ENCODE assay signal across 8 cellular contexts in the genomic region with DNA sequence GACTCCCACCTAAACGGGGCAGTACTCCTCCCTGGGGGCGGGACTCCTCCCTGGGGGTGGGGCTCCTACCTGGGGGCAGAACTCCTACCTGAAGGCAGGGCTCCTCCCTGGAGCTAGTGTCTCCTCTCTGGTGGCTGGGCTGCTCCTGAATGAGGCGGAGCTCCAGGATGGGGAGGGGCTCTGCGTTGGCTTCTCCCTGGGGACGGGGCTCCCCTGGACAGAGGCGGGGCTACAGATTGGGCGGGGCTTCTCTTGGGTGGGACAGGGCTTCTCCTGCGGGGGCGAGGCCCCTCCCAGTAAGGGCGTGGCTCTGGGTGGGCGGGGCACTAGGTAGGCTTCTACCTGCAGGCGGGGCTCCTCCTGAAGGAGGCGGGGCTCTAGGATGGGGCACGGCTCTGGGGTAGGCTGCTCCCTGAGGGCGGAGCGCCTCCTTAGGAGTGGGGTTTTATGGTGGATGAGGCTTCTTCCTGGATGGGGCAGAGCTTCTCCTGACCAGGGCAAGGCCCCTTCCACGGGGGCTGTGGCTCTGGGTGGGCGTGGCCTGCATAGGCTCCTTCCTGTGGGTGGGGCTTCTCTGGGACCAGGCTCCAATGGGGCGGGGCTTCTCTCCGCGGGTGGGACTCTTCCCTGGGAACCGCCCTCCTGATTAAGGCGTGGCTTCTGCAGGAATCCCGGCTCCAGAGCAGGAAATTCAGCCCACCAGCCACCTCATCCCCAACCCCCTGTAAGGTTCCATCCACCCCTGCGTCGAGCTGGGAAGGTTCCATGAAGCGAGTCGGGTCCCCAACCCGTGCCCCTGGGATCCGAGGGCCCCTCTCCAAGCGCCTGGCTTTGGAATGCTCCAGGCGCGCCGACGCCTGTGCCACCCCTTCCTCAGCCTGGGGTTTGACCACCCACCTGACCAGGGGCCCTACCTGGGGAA. TPM values are rescaled to one million over a fixed set of nuclear protein-coding genes. Genes with fewer than 3 reads are reported as not detected.
DNase-seq lines count a peak whose midpoint lies in the region; ATAC-seq, FAIRE-seq and TF ChIP-seq lines count a peak whose summit lies in the region.
"Had no signal": no experiment of that assay in that cellular context is flagged by ENCODE, and none has a peak within 500 bp of the region (broad histone marks: within the 10 kb centered on the region; RNA-seq: fewer than 3 reads in every experiment).

No MANE protein-coding gene starts in this region.

- peaks cover 11% of the 10 kb centered on the region for H3K27me3 Mint-ChIP-seq in activated naive CD8-positive, alpha-beta T cell

- BruUV-seq in HCT116 (replicated peaks; lab: Mats Ljungman, UMichigan), result no TSS peak

- no peaks in the 10 kb centered on the region for H3K9me2 ChIP-seq in HCT116 (ENCODE audit: insufficient read depth)

- H3K9me3 Mint-ChIP-seq in activated naive CD8-positive, alpha-beta T cell (ENCODE audit: low read depth), result no peaks in the 10 kb centered on the region

- peak; percentile 61 for DNase-seq in HCT116 (ENCODE audit: low read depth, low spot score)
- DNase-seq in SK-N-MC (ENCODE audit: low read depth, low spot score), result peak; percentile 5
- peak; percentile 96 for DNase-seq in kidney
- DNase-seq in stimulated activated CD4-positive, alpha-beta T cell treated with anti-CD3 and anti-CD28 coated beads, Interleukin-4, amount 100 ng/mL, for 24 hours, result peak; percentile 65

- intact Hi-C loops in HCT116 (cut with micrococcal nuclease), result no loop called here
- intact Hi-C loops in kidney (cut with DNase I), result no loop called here

- no peaks in the 10 kb centered on the region for H3K27me3 ChIP-seq in HCT116 (ENCODE audit: insufficient read depth, low read length)

- peak overlapping the region; percentile 54 for H3K4me3 Mint-ChIP-seq in activated naive CD8-positive, alpha-beta T cell

- FAIRE-seq in kidney (lab: Jason Lieb, UNC), result no peak

- no peak overlapping the region for H3K27ac Mint-ChIP-seq in activated naive CD8-positive, alpha-beta T cell

- H3K36me3 ChIP-seq in HCT116 (ENCODE audit: control insufficient read depth in 1 of 2, insufficient read depth in 2 of 2, low read length in 2 of 2), result no peaks in the 10 kb centered on the region
- H3K36me3 ChIP-seq in SK-N-MC (ENCODE audit: insufficient read depth, low read length), result no peaks in the 10 kb centered on the region
- no peaks in the 10 kb centered on the region for H3K36me3 ChIP-seq in kidney (ENCODE audit: control insufficient read depth in 1 of 2, insufficient read depth in 2 of 2, low read length in 2 of 2)

- RAD21 ChIA-PET in HCT116 (lab: Charles Lee; ENCODE audit: low non-redundant PET in 1 of 2, low total read pairs in 2 of 2, uncharacterized antibody in 2 of 2, unreplicated experiment in 2 of 2), result no interaction called here

- H3K4me1 ChIP-seq in HCT116 (ENCODE audit: control insufficient read depth in 1 of 2, insufficient read depth in 2 of 2, low read length in 2 of 2), result peaks cover 0 to 12% of the 10 kb centered on the region in 2 experiments; a peak in 2 of 4 replicates
- H3K4me1 ChIP-seq in kidney (ENCODE audit: control insufficient read depth in 1 of 2, insufficient read depth in 1 of 2, low read depth in 1 of 2, low read length in 2 of 2), result peaks cover 0 to 5% of the 10 kb centered on the region in 2 donors

- H3K4me2 ChIP-seq in HCT116 (ENCODE audit: low read length), result peak overlapping the region; percentile 51

- peaks cover 9% of the 10 kb centered on the region for H3K4me1 Mint-ChIP-seq in activated naive CD8-positive, alpha-beta T cell (ENCODE audit: low read depth)

- H3K27ac ChIP-seq in HCT116 (ENCODE audit: low read depth, low read length) (no peak overlapping the region; the same call in 1 of the 2 replicates), SK-N-MC (no peak overlapping the region), kidney (ENCODE audit: low read depth in 2 of 2, low read length in 2 of 2) (no peak overlapping the region)

- CTCF ChIA-PET in HCT116 (lab: Charles Lee), result interaction anchor here (1.5 kb wide), 1 partner anchor 60 kb away, joined by 3 read pairs; no protein-coding TSS in a partner anchor

- POLR2A ChIA-PET in HCT116 (lab: Charles Lee), result interaction anchor here (1.3 kb wide), 1 partner anchor 23 kb away, joined by 3 read pairs; the partner anchor contains the start of gene ARF1

- no peak for TF ChIP-seq RAD21 in HCT116 (IDR thresholded peaks at IDR 0.05; ENCODE audit: low read depth)

- TF ChIP-seq CTCF in HCT116 (IDR thresholded peaks at IDR 0.05 in 2 of 3, conservative IDR thresholded peaks at IDR 0.05 in 1 of 3; ENCODE audit: borderline replicate concordance in 1 of 3, insufficient read depth in 1 of 3, low read depth in 2 of 3, low read length in 2 of 3), result no peak
- no peak for TF ChIP-seq CTCF in kidney (IDR thresholded peaks at IDR 0.05; ENCODE audit: borderline replicate concordance, extremely low read depth, insufficient read depth)

- TF ChIP-seq POLR2A in HCT116 (IDR thresholded peaks at IDR 0.05; ENCODE audit: borderline replicate concordance, extremely low read depth, insufficient read depth, insufficient read length), result no peak

- peak; percentile 84 for ATAC-seq in HCT116
- no peak for ATAC-seq in GM21717 (IDR thresholded peaks at IDR 0.05; ENCODE audit: unreplicated experiment)
- ATAC-seq in HG03432 (IDR thresholded peaks at IDR 0.05; ENCODE audit: unreplicated experiment), result no peak

- H3K4me3 ChIP-seq in HCT116 (replicated peaks in 1 of 2; ENCODE audit: low read depth in 1 of 2, low read length in 2 of 2), result no peak overlapping the region; a peak in 1 of 4 replicates
- H3K4me3 ChIP-seq in SK-N-MC, result peak overlapping the region; percentile 71
- no peak overlapping the region for H3K4me3 ChIP-seq in kidney (ENCODE audit: low read length in 2 of 2)

- H3K79me2 ChIP-seq in HCT116 (ENCODE audit: insufficient read depth, low read length), result no peaks in the 10 kb centered on the region

- no peak overlapping the region for H2AFZ ChIP-seq in HCT116 (ENCODE audit: low read depth, low read length, poor library complexity, severe bottlenecking)

- H3K36me3 Mint-ChIP-seq in activated naive CD8-positive, alpha-beta T cell, result no peaks in the 10 kb centered on the region

- no peak overlapping the region for H3K9ac ChIP-seq in HCT116 (ENCODE audit: low read length)
- H3K9ac ChIP-seq in SK-N-MC (ENCODE audit: insufficient read length), result no peak overlapping the region
- no peak overlapping the region for H3K9ac ChIP-seq in kidney (ENCODE audit: low read length in 2 of 2)

- H4K20me1 ChIP-seq in HCT116 (ENCODE audit: insufficient read depth), result no peaks in the 10 kb centered on the region

- H3K9me3 ChIP-seq in HCT116 (ENCODE audit: control insufficient read depth in 1 of 2, insufficient read depth in 1 of 2, low read depth in 1 of 2, low read length in 2 of 2) (no peaks in the 10 kb centered on the region), SK-N-MC (ENCODE audit: low read depth, low read length) (no peaks in the 10 kb centered on the region), kidney (ENCODE audit: control insufficient read depth in 1 of 2, low read length in 2 of 2) (no peaks in the 10 kb centered on the region)

TF ChIP-seq in HCT116, 20 proteins besides CTCF, POLR2A, EP300 and RAD21:
- TF ChIP-seq SP1 (IDR thresholded peaks at IDR 0.05; ENCODE audit: low read depth) (no peak), EGR1 (IDR thresholded peaks at IDR 0.05; ENCODE audit: low read depth) (peak; percentile 94)

RNA-seq across cellular contexts. Expression of gene ARF1, which starts 22.7 kb away (rescaled TPM):
- 394 TPM for total RNA-seq in HCT116 (2021; ENCODE audit: unreplicated experiment)
- polyA plus RNA-seq in HCT116 (2012), result 538 and 832 TPM in 2 replicates
- total RNA-seq in kidney, result 383 TPM
- polyA plus RNA-seq in kidney (ENCODE audit: insufficient read depth, low read depth, low replicate concordance), result 398 TPM

RNA-seq across cellular contexts. Expression of gene C1orf35, which starts 43.3 kb away (rescaled TPM):
- total RNA-seq in HCT116 (2021; ENCODE audit: unreplicated experiment) (26.1 TPM), kidney (17.4 TPM)
- polyA plus RNA-seq in HCT116 (2012), result 19.2 and 19.3 TPM in 2 replicates
- 17.6 TPM for polyA plus RNA-seq in kidney (ENCODE audit: insufficient read depth, low read depth, low replicate concordance)

RNA-seq across cellular contexts. Expression of gene MRPL55, which starts 49.3 kb away (rescaled TPM):
- total RNA-seq in HCT116 (2021; ENCODE audit: unreplicated experiment) (57.1 TPM), kidney (37.8 TPM)
- 91.7 and 124 TPM in 2 replicates for polyA plus RNA-seq in HCT116 (2012)
- polyA plus RNA-seq in kidney (ENCODE audit: insufficient read depth, low read depth, low replicate concordance), result 141 TPM

RNA-seq across cellular contexts. Expression of gene WNT3A, which starts 53.0 kb away (rescaled TPM):
- total RNA-seq in HCT116 (2021; ENCODE audit: unreplicated experiment), result 3.7 TPM
- 2.1 and 2.4 TPM in 2 replicates for polyA plus RNA-seq in HCT116 (2012)
- not detected for total RNA-seq in kidney
- polyA plus RNA-seq in kidney (ENCODE audit: insufficient read depth, low read depth, low replicate concordance), result not detected
- total RNA-seq: temporal lobe had no signal

Comparison
In these comparisons a context has a peak if more than half of its experiments do, and no peak if none do; other contexts are left out.
1. DNase-seq: peak in every context shown above with its lines; median percentile 96 in kidney; 65 in stimulated activated CD4-positive, alpha-beta T cell treated with anti-CD3 and anti-CD28 coated beads, Interleukin-4, amount 100 ng/mL, for 24 hours; 61 in HCT116; 5 in SK-N-MC.